9 cellular contexts compared by ENCODE assay signal in genomic region chr13:49540552-49540951, GRCh38. TPM values are rescaled to one million over a fixed set of nuclear protein-coding genes. Genes with fewer than 3 reads are reported as not detected.
A peak's percentile ranks its signal among the peaks of the same experiment; 100 is the strongest.
DNase-seq lines count a peak whose midpoint lies in the region; ATAC-seq and TF ChIP-seq lines count a peak whose summit lies in the region.
"Had no signal": no experiment of that assay in that cellular context is flagged by ENCODE, and none has a peak within 500 bp of the region (broad histone marks: within the 10 kb centered on the region; RNA-seq: fewer than 3 reads in every experiment).

No MANE protein-coding gene starts in this region.

- peak overlapping the region; percentile 13 for H3K4me3 ChIP-seq in CD8-positive, alpha-beta memory T cell (ENCODE audit: low read length)
- H3K4me3 ChIP-seq in HEK293 (ENCODE audit: low read depth, low read length): no peak overlapping the region
- no peak overlapping the region for H3K4me3 ChIP-seq in WERI-Rb-1 (ENCODE audit: low read depth, low read length)

- H3K27ac ChIP-seq in CD8-positive, alpha-beta memory T cell (ENCODE audit: low read depth, low read length): no peak overlapping the region
- H3K27ac ChIP-seq in HEK293 (ENCODE audit: extremely low read depth, low read depth, low read length): no peak overlapping the region
- no peak overlapping the region for H3K27ac ChIP-seq in WERI-Rb-1

- H3K4me3 Mint-ChIP-seq in CD8-positive, alpha-beta memory T cell: peak overlapping the region; percentile 35 to 79 (median 57)

- no peaks in the 10 kb centered on the region for H3K9me3 ChIP-seq in CD8-positive, alpha-beta memory T cell (ENCODE audit: low read length)
- no peaks in the 10 kb centered on the region for H3K9me3 ChIP-seq in HEK293 (ENCODE audit: control insufficient read depth, insufficient read depth, low read depth, low read length)
- no peaks in the 10 kb centered on the region for H3K9me3 ChIP-seq in WERI-Rb-1 (ENCODE audit: severe bottlenecking)

- CTCF ChIA-PET in CD8-positive, alpha-beta memory T cell (lab: Charles Lee): interaction anchor here (1.1 kb wide), 1 partner anchor 8 kb away, joined by 3 read pairs; no protein-coding TSS in a partner anchor
- CTCF ChIA-PET in HEK293 (lab: Yijun Ruan, JAX): no interaction called here

- no peaks in the 10 kb centered on the region for H3K36me3 ChIP-seq in CD8-positive, alpha-beta memory T cell (ENCODE audit: insufficient read depth, low read length)
- H3K36me3 ChIP-seq in HEK293 (ENCODE audit: control insufficient read depth in 2 of 2, insufficient read depth in 1 of 2, low read length in 2 of 2): peaks cover 3 to 38% of the 10 kb centered on the region in 2 experiments
- peaks cover 19% of the 10 kb centered on the region for H3K36me3 ChIP-seq in WERI-Rb-1

- no peak for TF ChIP-seq CTCF in HEK293 (tag by site-specific recombination; IDR thresholded peaks at IDR 0.05)
- TF ChIP-seq CTCF in WERI-Rb-1 (IDR thresholded peaks at IDR 0.05; ENCODE audit: low read depth, low read length): no peak

- H3K27me3 Mint-ChIP-seq in CD8-positive, alpha-beta memory T cell: no peaks in the 10 kb centered on the region

- peak in 1 of 5 donors; percentile 38 for DNase-seq in CD8-positive, alpha-beta memory T cell
- DNase-seq in activated naive CD4-positive, alpha-beta T cell treated with anti-CD3 and anti-CD28 coated beads, Interleukin-2, amount 50 U/mL, for 72 hours (ENCODE audit: low spot score in 2 of 2): no peak
- DNase-seq in left kidney (ENCODE audit: low read depth, low spot score) (peak; percentile 32), WERI-Rb-1 (no peak), DMS153 treated with DMSO at 0.1 percent for 48 hours (lab: John Stamatoyannopoulos, UW; ENCODE audit: unreplicated experiment) (no peak)
- DNase-seq: activated CD4-positive, CD25-positive, alpha-beta regulatory T cell had no signal

- peak overlapping the region in 5 of 8 donors; percentile 30 to 71 (median 49) for H3K27ac Mint-ChIP-seq in CD8-positive, alpha-beta memory T cell
- peak overlapping the region; percentile 57 to 79 for H3K27ac Mint-ChIP-seq in activated naive CD4-positive, alpha-beta T cell treated with anti-CD3 and anti-CD28 coated beads, Interleukin-2, amount 50 U/mL, for 72 hours

- H3K4me1 Mint-ChIP-seq in CD8-positive, alpha-beta memory T cell: peaks cover 5 to 18% (median 15%) of the 10 kb centered on the region in 3 donors

- H3K9me3 Mint-ChIP-seq in CD8-positive, alpha-beta memory T cell: no peaks in the 10 kb centered on the region
- no peaks in the 10 kb centered on the region for H3K9me3 Mint-ChIP-seq in activated naive CD4-positive, alpha-beta T cell treated with anti-CD3 and anti-CD28 coated beads, Interleukin-2, amount 50 U/mL, for 72 hours

- H3K27me3 ChIP-seq in CD8-positive, alpha-beta memory T cell (ENCODE audit: insufficient read depth, low read length, poor library complexity, severe bottlenecking): no peaks in the 10 kb centered on the region
- H3K27me3 ChIP-seq in WERI-Rb-1 (ENCODE audit: insufficient read depth, low read depth, severe bottlenecking): no peaks in the 10 kb centered on the region

- peaks cover 14% of the 10 kb centered on the region for H3K4me1 ChIP-seq in CD8-positive, alpha-beta memory T cell (ENCODE audit: insufficient read depth, low read length)
- no peaks in the 10 kb centered on the region for H3K4me1 ChIP-seq in HEK293 (ENCODE audit: control insufficient read depth, insufficient read depth, low read length)

- POLR2A ChIA-PET in CD8-positive, alpha-beta memory T cell (lab: Charles Lee): no interaction called here
- POLR2A ChIA-PET in HEK293 (lab: Yijun Ruan, JAX): no interaction called here

- peak in 1 of 2 donors; percentile 26 for ATAC-seq in activated naive CD4-positive, alpha-beta T cell treated with anti-CD3 and anti-CD28 coated beads, Interleukin-2, amount 50 U/mL, for 72 hours
- no peak for ATAC-seq in HG03025 (IDR thresholded peaks at IDR 0.05; ENCODE audit: low FRiP score, unreplicated experiment)
- ATAC-seq in HG03039 (IDR thresholded peaks at IDR 0.05; ENCODE audit: unreplicated experiment): no peak

- H3K36me3 Mint-ChIP-seq in CD8-positive, alpha-beta memory T cell: peaks cover 0 to 73% (median 17%) of the 10 kb centered on the region in 3 donors
- H3K36me3 Mint-ChIP-seq in activated naive CD4-positive, alpha-beta T cell treated with anti-CD3 and anti-CD28 coated beads, Interleukin-2, amount 50 U/mL, for 72 hours: peaks cover 14 to 25% of the 10 kb centered on the region in 2 donors

TF ChIP-seq in HEK293, 187 proteins besides CTCF, POLR2A, EP300 and RAD21:
- TF ChIP-seq ZNF561 (tag by site-specific recombination; IDR thresholded peaks at IDR 0.05; ENCODE audit: borderline replicate concordance) (no peak), PRDM1 (tag by site-specific recombination; IDR thresholded peaks at IDR 0.05) (peak; percentile 9; the same call in 1 of the 2 replicates)

RNA-seq across cellular contexts. Expression of gene PHF11, which starts 44.8 kb away (rescaled TPM):
- total RNA-seq in CD8-positive, alpha-beta memory T cell: 10 to 100 TPM; 39.1 to 43.5 TPM
- 92.6 TPM for polyA plus RNA-seq in CD8-positive, alpha-beta memory T cell
- total RNA-seq in activated naive CD4-positive, alpha-beta T cell treated with anti-CD3 and anti-CD28 coated beads, Interleukin-2, amount 50 U/mL, for 72 hours: 100 to 1,000 TPM in 1 of 2 donors, 10 to 100 TPM in 1; 57.2 to 132 TPM

RNA-seq across cellular contexts. Expression of gene RCBTB1, which starts 44.8 kb away (rescaled TPM):
- 10 to 100 TPM; 19.3 to 21.2 TPM for total RNA-seq in CD8-positive, alpha-beta memory T cell
- polyA plus RNA-seq in CD8-positive, alpha-beta memory T cell: 7.3 TPM
- total RNA-seq in activated naive CD4-positive, alpha-beta T cell treated with anti-CD3 and anti-CD28 coated beads, Interleukin-2, amount 50 U/mL, for 72 hours: 10 to 100 TPM; 15.6 to 26.1 TPM
